ENCODE assay signal across 13 cellular contexts in genomic region chr2:7429733-7430132, GRCh38.
DNase-seq lines count a peak whose midpoint lies in the region; ATAC-seq and TF ChIP-seq lines count a peak whose summit lies in the region.
"Had no signal": no experiment of that assay in that cellular context is flagged by ENCODE, and none has a peak within 500 bp of the region (broad histone marks: within the 10 kb centered on the region; RNA-seq: fewer than 3 reads in every experiment).

No MANE protein-coding gene starts in this region.

- TF ChIP-seq CTCF in GM23338 (conservative IDR thresholded peaks at IDR 0.05; ENCODE audit: low read depth in 2 of 2) (no peak), nephron (IDR thresholded peaks at IDR 0.05; ENCODE audit: unreplicated experiment in 3 of 3) (no peak)

- ATAC-seq in GM23338, result no peak
- ATAC-seq in HG02759 (IDR thresholded peaks at IDR 0.05; ENCODE audit: unreplicated experiment), result no peak
- no peak for ATAC-seq in GM18907 (IDR thresholded peaks at IDR 0.05; ENCODE audit: unreplicated experiment)
- ATAC-seq: foreskin keratinocyte had no signal

- H3K4me2 ChIP-seq in GM23338, result peak overlapping the region; percentile 67; the same call in 1 of the 2 replicates

- peaks cover 3% of the 10 kb centered on the region for H3K27me3 Mint-ChIP-seq in activated CD4-positive, alpha-beta T cell treated with anti-CD3 and anti-CD28 coated beads, Interleukin-2, amount 10 ng/mL, durations not matched to agents 7 days and 5 days
- H3K27me3 Mint-ChIP-seq in GM23338 (ENCODE audit: insufficient read depth, low read depth, poor library complexity), result peaks cover 16% of the 10 kb centered on the region
- no peaks in the 10 kb centered on the region for H3K27me3 Mint-ChIP-seq in activated T-helper 2 cell treated with anti-CD3 and anti-CD28 coated beads, Interferon-gamma antibody, Interleukin-2, Interleukin-4, amounts not matched to agents 10 μg/mL and 5 μg/mL and 100 μg/mL, durations not matched to agents 14 hours and 24 hours and 36 hours (ENCODE audit: low read depth)
- peaks cover 31% of the 10 kb centered on the region for H3K27me3 Mint-ChIP-seq in nephron (ENCODE audit: low read depth)

- no peak overlapping the region for H3K4me3 Mint-ChIP-seq in activated CD4-positive, alpha-beta T cell treated with anti-CD3 and anti-CD28 coated beads, Interleukin-2, amount 10 ng/mL, durations not matched to agents 7 days and 5 days
- H3K4me3 Mint-ChIP-seq in GM23338, result no peak overlapping the region
- H3K4me3 Mint-ChIP-seq in activated T-helper 2 cell treated with anti-CD3 and anti-CD28 coated beads, Interferon-gamma antibody, Interleukin-2, Interleukin-4, amounts not matched to agents 10 μg/mL and 5 μg/mL and 100 μg/mL, durations not matched to agents 14 hours and 24 hours and 36 hours (ENCODE audit: low read depth), result peak overlapping the region; percentile 90
- peak overlapping the region in 2 of 3 experiments; percentile 9 to 35 for H3K4me3 Mint-ChIP-seq in nephron

- CTCF ChIA-PET in activated CD4-positive, alpha-beta T cell treated with anti-CD3 and anti-CD28 coated beads, Interleukin-2, amount 10 ng/mL, durations not matched to agents 7 days and 5 days (lab: Charles Lee), result interaction anchor here (0.7 to 1.8 kb wide), 3 partner anchors 15 to 169 kb away, joined by 3 to 5 read pairs (median 3); no protein-coding TSS in a partner anchor

- H4K20me1 ChIP-seq in GM23338 (replicated peaks; ENCODE audit: insufficient read depth), result no peaks in the 10 kb centered on the region

- H3K27ac ChIP-seq in GM23338 (ENCODE audit: low read depth), result peak overlapping the region; percentile 97; the same call in 1 of the 2 replicates
- H3K27ac ChIP-seq: foreskin keratinocyte, ovary had no signal

- H3K4me3 ChIP-seq in GM23338, result no peak overlapping the region
- H3K4me3 ChIP-seq: ovary had no signal

- peaks cover 18% of the 10 kb centered on the region for H3K36me3 Mint-ChIP-seq in activated CD4-positive, alpha-beta T cell treated with anti-CD3 and anti-CD28 coated beads, Interleukin-2, amount 10 ng/mL, durations not matched to agents 7 days and 5 days (ENCODE audit: low read depth)
- H3K36me3 Mint-ChIP-seq in GM23338 (ENCODE audit: low read depth), result peaks cover 29% of the 10 kb centered on the region
- H3K36me3 Mint-ChIP-seq in activated T-helper 2 cell treated with anti-CD3 and anti-CD28 coated beads, Interferon-gamma antibody, Interleukin-2, Interleukin-4, amounts not matched to agents 10 μg/mL and 5 μg/mL and 100 μg/mL, durations not matched to agents 14 hours and 24 hours and 36 hours (ENCODE audit: low read depth), result peaks cover 37% of the 10 kb centered on the region
- peaks cover 6% of the 10 kb centered on the region for H3K36me3 Mint-ChIP-seq in nephron (ENCODE audit: low read depth)

- H3K4me1 Mint-ChIP-seq in activated CD4-positive, alpha-beta T cell treated with anti-CD3 and anti-CD28 coated beads, Interleukin-2, amount 10 ng/mL, durations not matched to agents 7 days and 5 days, result peaks cover 41% of the 10 kb centered on the region
- H3K4me1 Mint-ChIP-seq in GM23338 (peaks cover 37% of the 10 kb centered on the region), nephron (peaks cover 4% of the 10 kb centered on the region)
- H3K4me1 Mint-ChIP-seq in activated T-helper 2 cell treated with anti-CD3 and anti-CD28 coated beads, Interferon-gamma antibody, Interleukin-2, Interleukin-4, amounts not matched to agents 10 μg/mL and 5 μg/mL and 100 μg/mL, durations not matched to agents 14 hours and 24 hours and 36 hours (ENCODE audit: low read depth), result peaks cover 56% of the 10 kb centered on the region

- peaks cover 13% of the 10 kb centered on the region for H3F3A ChIP-seq in GM23338 (replicated peaks; ENCODE audit: low read depth)

- H2AFZ ChIP-seq in GM23338, result no peak overlapping the region

- intact Hi-C loops in activated T-helper 2 cell treated with anti-CD3 and anti-CD28 coated beads, Interferon-gamma antibody, Interleukin-2, Interleukin-4, amounts not matched to agents 10 μg/mL and 5 μg/mL and 100 μg/mL, durations not matched to agents 14 hours and 24 hours and 36 hours (cut with micrococcal nuclease), result loop anchor here (5.0 to 10.0 kb wide), 9 partner anchors 225 to 1333 kb away; no protein-coding TSS in a partner anchor

- DNase-seq in activated CD4-positive, alpha-beta T cell treated with anti-CD3 and anti-CD28 coated beads, Interleukin-2, amount 10 ng/mL, durations not matched to agents 7 days and 5 days, result no peak
- no peak for DNase-seq in activated CD4-positive, alpha-beta T cell treated with anti-CD3 and anti-CD28 coated beads for 4 hours
- no peak for DNase-seq in GM23338 (ENCODE audit: low spot score)
- no peak for DNase-seq in activated T-helper 2 cell treated with anti-CD3 and anti-CD28 coated beads, Interferon-gamma antibody, Interleukin-2, Interleukin-4, amounts not matched to agents 10 μg/mL and 5 μg/mL and 100 μg/mL, durations not matched to agents 14 hours and 24 hours and 36 hours (ENCODE audit: low spot score)
- DNase-seq in hypothalamus (lab: John Stamatoyannopoulos, UW), result no peak
- DNase-seq: caudate nucleus, DMS79, foreskin keratinocyte, Karpas-422, ovary had no signal

- no peaks in the 10 kb centered on the region; the same call in 1 of the 2 replicates for H3K27me3 ChIP-seq in GM23338 (ENCODE audit: insufficient read depth)
- H3K27me3 ChIP-seq: ovary had no signal

- peaks cover 18% of the 10 kb centered on the region for H3K9me2 ChIP-seq in GM23338 (ENCODE audit: insufficient read depth)

- H3K79me2 ChIP-seq in GM23338 (replicated peaks; ENCODE audit: insufficient read depth), result no peaks in the 10 kb centered on the region

- peaks cover 36% of the 10 kb centered on the region for H3K4me1 ChIP-seq in GM23338 (ENCODE audit: insufficient read depth)
- H3K4me1 ChIP-seq: foreskin keratinocyte had no signal

- peak overlapping the region; percentile 91 for H3K27ac Mint-ChIP-seq in activated CD4-positive, alpha-beta T cell treated with anti-CD3 and anti-CD28 coated beads, Interleukin-2, amount 10 ng/mL, durations not matched to agents 7 days and 5 days
- H3K27ac Mint-ChIP-seq in GM23338 (peak overlapping the region; percentile 2; the same call in 1 of the 2 replicates), nephron (no peak overlapping the region)
- peak overlapping the region; percentile 99 for H3K27ac Mint-ChIP-seq in activated T-helper 2 cell treated with anti-CD3 and anti-CD28 coated beads, Interferon-gamma antibody, Interleukin-2, Interleukin-4, amounts not matched to agents 10 μg/mL and 5 μg/mL and 100 μg/mL, durations not matched to agents 14 hours and 24 hours and 36 hours

- peaks cover 9% of the 10 kb centered on the region; the same call in 1 of the 2 replicates for H3K36me3 ChIP-seq in GM23338 (ENCODE audit: insufficient read depth)
- H3K36me3 ChIP-seq: ovary had no signal

- H3K9me3 Mint-ChIP-seq in activated CD4-positive, alpha-beta T cell treated with anti-CD3 and anti-CD28 coated beads, Interleukin-2, amount 10 ng/mL, durations not matched to agents 7 days and 5 days, result peaks cover 19% of the 10 kb centered on the region
- peaks cover 27% of the 10 kb centered on the region for H3K9me3 Mint-ChIP-seq in GM23338
- H3K9me3 Mint-ChIP-seq in activated T-helper 2 cell treated with anti-CD3 and anti-CD28 coated beads, Interferon-gamma antibody, Interleukin-2, Interleukin-4, amounts not matched to agents 10 μg/mL and 5 μg/mL and 100 μg/mL, durations not matched to agents 14 hours and 24 hours and 36 hours, result peaks cover 24% of the 10 kb centered on the region
- peaks cover 15% of the 10 kb centered on the region for H3K9me3 Mint-ChIP-seq in nephron

- POLR2A ChIA-PET in activated CD4-positive, alpha-beta T cell treated with anti-CD3 and anti-CD28 coated beads, Interleukin-2, amount 10 ng/mL, durations not matched to agents 7 days and 5 days (lab: Charles Lee), result no interaction called here

Comparison
In these comparisons a context has a peak if more than half of its experiments do, and no peak if none do; other contexts are left out.
1. H3K27ac Mint-ChIP-seq: peak in activated CD4-positive, alpha-beta T cell treated with anti-CD3 and anti-CD28 coated beads, Interleukin-2, amount 10 ng/mL, durations not matched to agents 7 days and 5 days (single experiment), GM23338 (single experiment) and activated T-helper 2 cell treated with anti-CD3 and anti-CD28 coated beads, Interferon-gamma antibody, Interleukin-2, Interleukin-4, amounts not matched to agents 10 μg/mL and 5 μg/mL and 100 μg/mL, durations not matched to agents 14 hours and 24 hours and 36 hours (single experiment); none in nephron (0 of 3).
2. H3K4me3 Mint-ChIP-seq: peak in activated T-helper 2 cell treated with anti-CD3 and anti-CD28 coated beads, Interferon-gamma antibody, Interleukin-2, Interleukin-4, amounts not matched to agents 10 μg/mL and 5 μg/mL and 100 μg/mL, durations not matched to agents 14 hours and 24 hours and 36 hours (single experiment) and nephron (2 of 3); none in activated CD4-positive, alpha-beta T cell treated with anti-CD3 and anti-CD28 coated beads, Interleukin-2, amount 10 ng/mL, durations not matched to agents 7 days and 5 days (single experiment) and GM23338 (single experiment).